In the genomic region with DNA sequence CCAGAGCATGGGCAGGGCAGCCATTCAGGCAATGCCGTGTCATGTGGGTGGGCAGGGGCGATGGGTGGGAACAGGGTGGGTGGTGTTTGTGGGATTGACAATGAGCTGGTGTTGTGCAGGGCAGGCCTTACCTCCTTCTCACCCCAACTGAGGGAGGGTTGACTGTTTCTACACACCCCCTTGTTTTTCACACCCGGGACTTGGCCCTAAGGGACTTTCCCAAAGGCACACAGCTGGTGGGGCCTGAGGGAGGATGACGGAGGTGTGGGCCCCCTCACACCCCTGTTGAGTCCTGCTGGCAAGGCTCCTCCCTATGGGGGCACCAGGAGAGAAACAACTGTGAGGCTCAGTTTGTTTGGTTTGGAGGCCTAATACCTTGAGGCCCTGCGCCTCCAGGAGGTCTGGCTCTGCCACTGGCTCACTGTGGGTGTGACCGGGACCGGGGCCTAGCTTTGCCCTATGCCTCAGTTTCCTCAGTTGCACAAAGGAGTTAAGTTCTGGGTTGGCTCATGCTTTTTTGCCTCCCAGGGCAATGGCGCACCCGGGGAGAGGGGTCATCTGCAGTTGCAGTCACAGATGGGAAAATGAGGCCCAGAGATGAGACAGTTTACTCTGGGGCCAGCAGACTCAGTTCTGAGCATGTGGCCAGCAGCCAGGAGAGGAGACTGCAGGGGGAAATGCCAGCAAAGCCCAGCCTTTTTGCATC, we compare ENCODE assay signal across 9 cellular contexts.
DNase-seq lines count a peak whose midpoint lies in the region; ATAC-seq lines count a peak whose summit lies in the region.
"Had no signal": no experiment of that assay in that cellular context is flagged by ENCODE, and none has a peak within 500 bp of the region (broad histone marks: within the 10 kb centered on the region; RNA-seq: fewer than 3 reads in every experiment).

No MANE protein-coding gene starts in this region.

- H3K27me3 Mint-ChIP-seq in central memory CD8-positive, alpha-beta T cell, result no peaks in the 10 kb centered on the region
- no peaks in the 10 kb centered on the region for H3K27me3 Mint-ChIP-seq in stimulated activated memory B cell treated with anti-CD40 and anti-IgM and Interleukin-4, amounts not matched to agents 10 μg/mL and 1 μg/mL and 100 μg/mL, for 72 hours

- peaks cover 8% of the 10 kb centered on the region for H3K36me3 Mint-ChIP-seq in central memory CD8-positive, alpha-beta T cell (ENCODE audit: insufficient read depth)
- H3K36me3 Mint-ChIP-seq in stimulated activated memory B cell treated with anti-CD40 and anti-IgM and Interleukin-4, amounts not matched to agents 10 μg/mL and 1 μg/mL and 100 μg/mL, for 72 hours, result peaks cover 26% of the 10 kb centered on the region

- H3K27ac Mint-ChIP-seq in central memory CD8-positive, alpha-beta T cell (ENCODE audit: low read depth), result peak overlapping the region; percentile 74
- peak overlapping the region; percentile 84 for H3K27ac Mint-ChIP-seq in stimulated activated memory B cell treated with anti-CD40 and anti-IgM and Interleukin-4, amounts not matched to agents 10 μg/mL and 1 μg/mL and 100 μg/mL, for 72 hours

- no peaks in the 10 kb centered on the region for H3K9me3 Mint-ChIP-seq in central memory CD8-positive, alpha-beta T cell
- H3K9me3 Mint-ChIP-seq in stimulated activated memory B cell treated with anti-CD40 and anti-IgM and Interleukin-4, amounts not matched to agents 10 μg/mL and 1 μg/mL and 100 μg/mL, for 72 hours, result no peaks in the 10 kb centered on the region

- peak; percentile 94 for ATAC-seq in central memory CD8-positive, alpha-beta T cell (replicated peaks; ENCODE audit: extremely low read depth, poor library complexity, severe bottlenecking)
- peak; percentile 85 for ATAC-seq in stimulated activated memory B cell treated with anti-CD40 and anti-IgM and Interleukin-4, amounts not matched to agents 10 μg/mL and 1 μg/mL and 100 μg/mL, for 72 hours
- ATAC-seq in GM19395 (IDR thresholded peaks at IDR 0.05; ENCODE audit: unreplicated experiment), result no peak

- H3K4me1 Mint-ChIP-seq in central memory CD8-positive, alpha-beta T cell, result peaks cover 51% of the 10 kb centered on the region
- peaks cover 86% of the 10 kb centered on the region for H3K4me1 Mint-ChIP-seq in stimulated activated memory B cell treated with anti-CD40 and anti-IgM and Interleukin-4, amounts not matched to agents 10 μg/mL and 1 μg/mL and 100 μg/mL, for 72 hours

- no peak overlapping the region for H3K4me3 Mint-ChIP-seq in central memory CD8-positive, alpha-beta T cell
- no peak overlapping the region for H3K4me3 Mint-ChIP-seq in stimulated activated memory B cell treated with anti-CD40 and anti-IgM and Interleukin-4, amounts not matched to agents 10 μg/mL and 1 μg/mL and 100 μg/mL, for 72 hours

- peak; percentile 55 for DNase-seq in activated naive CD4-positive, alpha-beta T cell treated with Interleukin-2 at 50 U/mL for 16 hours
- no peak for DNase-seq in activated naive CD4-positive, alpha-beta T cell treated with anti-CD3 and anti-CD28 coated beads, Interleukin-2, amount 50 U/mL, for 16 hours
- DNase-seq in NCI-H146 (lab: John Stamatoyannopoulos, UW) (peak; percentile 47), HPDE6-E6E7 (ENCODE audit: extremely low spot score) (no peak), NCI-H1694 (lab: John Stamatoyannopoulos, UW) (no peak)
- peak; percentile 26 to 71 for DNase-seq in central memory CD8-positive, alpha-beta T cell (ENCODE audit: low spot score in 2 of 2)
- DNase-seq: cortex of kidney had no signal

Comparison
In these comparisons a context has a peak if more than half of its experiments do, and no peak if none do; other contexts are left out.
1. DNase-seq: peak in activated naive CD4-positive, alpha-beta T cell treated with Interleukin-2 at 50 U/mL for 16 hours (single experiment), NCI-H146 (single experiment) and central memory CD8-positive, alpha-beta T cell (2 of 2); none in activated naive CD4-positive, alpha-beta T cell treated with anti-CD3 and anti-CD28 coated beads, Interleukin-2, amount 50 U/mL, for 16 hours (single experiment), HPDE6-E6E7 (single experiment) and NCI-H1694 (single experiment).